Comparison of ENCODE assay signal across 1 cellular context in genomic region chr15:74385442-74386132, GRCh38.
TF ChIP-seq lines count a peak whose summit lies in the region.

No MANE protein-coding gene starts in this region.

TF ChIP-seq in WTC11, 78 proteins besides CTCF, POLR2A, EP300 and RAD21 (continued from another document):
- no peak for TF ChIP-seq ESRRA (CRISPR knock-in tag; IDR thresholded peaks at IDR 0.05; ENCODE audit: borderline replicate concordance)
- TF ChIP-seq ATF1 (CRISPR knock-in tag; IDR thresholded peaks at IDR 0.05): no peak
- TF ChIP-seq USF2 (CRISPR knock-in tag; IDR thresholded peaks at IDR 0.05): no peak
- TF ChIP-seq USF1 (CRISPR knock-in tag; IDR thresholded peaks at IDR 0.05): no peak
